ENCODE assay signal across 13 cellular contexts in the genomic region with DNA sequence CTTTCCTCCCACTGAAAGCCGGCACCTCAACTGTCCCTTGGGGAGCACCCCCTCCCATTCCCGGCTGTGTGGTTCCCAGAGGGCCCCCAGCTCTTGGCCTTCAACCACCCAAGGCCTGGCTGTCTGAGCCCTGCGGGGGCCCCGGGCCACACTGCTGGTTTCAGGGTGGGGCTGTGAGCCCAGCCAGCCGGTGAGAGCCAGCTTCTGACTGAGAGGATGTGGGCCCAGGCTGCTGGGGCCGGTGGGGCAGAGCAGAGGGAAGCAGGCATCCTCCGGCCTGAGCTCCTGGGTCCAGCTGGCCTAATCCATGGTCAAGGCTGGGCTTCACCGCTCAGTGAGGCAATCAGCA. TPM values are rescaled to one million over a fixed set of nuclear protein-coding genes. Genes with fewer than 3 reads are reported as not detected.
DNase-seq lines count a peak whose midpoint lies in the region; ATAC-seq and TF ChIP-seq lines count a peak whose summit lies in the region.
"Had no signal": no experiment of that assay in that cellular context is flagged by ENCODE, and none has a peak within 500 bp of the region (broad histone marks: within the 10 kb centered on the region; RNA-seq: fewer than 3 reads in every experiment).

No MANE protein-coding gene starts in this region.

- ATAC-seq in heart right ventricle (peak in 1 of 8 donors; percentile 1), Right ventricle myocardium superior (ENCODE audit: poor library complexity) (no peak)

- H3K9me3 ChIP-seq in heart right ventricle: no peaks in the 10 kb centered on the region
- H3K9me3 ChIP-seq: BE2C had no signal

- 80 to 82% methylated on average over 8 of the region's 8 CpGs for WGBS in heart right ventricle, 2 donors

- H3K4me1 ChIP-seq in heart right ventricle: peaks cover 24 to 55% (median 48%) of the 10 kb centered on the region in 9 donors

- H3K27ac ChIP-seq in heart right ventricle (peak overlapping the region in 8 of 10 donors; percentile 58 to 85 (median 80)), cingulate gyrus (ENCODE audit: low read depth, low read length) (peak overlapping the region; percentile 95)

- no peak overlapping the region for H3K4me3 ChIP-seq in heart right ventricle

- peaks cover 20% of the 10 kb centered on the region for H3K4me1 Mint-ChIP-seq in nephron

- no peaks in the 10 kb centered on the region for H3K9me3 Mint-ChIP-seq in nephron
- H3K9me3 Mint-ChIP-seq: nephron progenitor cell had no signal

- H3K36me3 Mint-ChIP-seq in nephron (ENCODE audit: low read depth): no peaks in the 10 kb centered on the region
- H3K36me3 Mint-ChIP-seq: activated naive CD8-positive, alpha-beta T cell had no signal

- H3K4me3 Mint-ChIP-seq in nephron: no peak overlapping the region
- H3K4me3 Mint-ChIP-seq: nephron progenitor cell had no signal

- no peaks in the 10 kb centered on the region for H3K27me3 Mint-ChIP-seq in nephron (ENCODE audit: low read depth)
- H3K27me3 Mint-ChIP-seq: activated naive CD8-positive, alpha-beta T cell had no signal

- peak overlapping the region in 2 of 3 experiments; percentile 26 to 98 for H3K27ac Mint-ChIP-seq in nephron

- intact Hi-C loops in heart right ventricle (cut with DNase I): loop anchor here in 1 of 10 donors (10.0 kb wide), 1 partner anchor 414 kb away; no protein-coding TSS in a partner anchor
- intact Hi-C loops in Right ventricle myocardium superior (cut with DNase I): no loop called here
- intact Hi-C loops in posterior vena cava (cut with DNase I): no loop called here

- DNase-seq in heart right ventricle: no peak
- no peak for DNase-seq in Right ventricle myocardium superior
- DNase-seq in posterior vena cava (ENCODE audit: low spot score): no peak
- DNase-seq in activated CD4-positive, CD25-positive, alpha-beta regulatory T cell (lab: John Stamatoyannopoulos, UW): no peak
- DNase-seq in SKM-1 treated with dmso at 0.1 percent for 144 hours (lab: John Stamatoyannopoulos, UW; ENCODE audit: unreplicated experiment): no peak
- no peak for DNase-seq in amniotic stem cell (lab: John Stamatoyannopoulos, UW)
- DNase-seq: nephron progenitor cell had no signal

- H3K27me3 ChIP-seq in heart right ventricle: no peaks in the 10 kb centered on the region
- H3K27me3 ChIP-seq: BE2C had no signal

- no peak for TF ChIP-seq CTCF in heart right ventricle (IDR thresholded peaks at IDR 0.05)
- TF ChIP-seq CTCF in nephron (IDR thresholded peaks at IDR 0.05; ENCODE audit: unreplicated experiment in 3 of 3): no peak

- peaks cover 0 to 14% (median 0%) of the 10 kb centered on the region in 9 donors for H3K36me3 ChIP-seq in heart right ventricle

RNA-seq across cellular contexts. Expression of gene LGALS3BP, which starts 0.9 kb away (rescaled TPM):
- total RNA-seq in heart right ventricle (100 to 1,000 TPM; 362 to 852 (median 568) TPM), Right ventricle myocardium superior (499 TPM), posterior vena cava (100 to 1,000 TPM; 103 to 163 TPM)
- polyA plus RNA-seq in heart right ventricle: 100 to 1,000 TPM; 196 to 268 TPM

RNA-seq across cellular contexts. Expression of gene CANT1, which starts 29.0 kb away (rescaled TPM):
- total RNA-seq in heart right ventricle (10 to 100 TPM; 19.9 to 33.4 (median 24.4) TPM), Right ventricle myocardium superior (29.8 TPM), posterior vena cava (10 to 100 TPM; 29.5 to 34.7 TPM)
- polyA plus RNA-seq in heart right ventricle: 10 to 100 TPM in 1 of 2 donors, 1 to 10 TPM in 1; 4.1 to 16.7 TPM

RNA-seq across cellular contexts. Expression of gene C1QTNF1, which starts 43.4 kb away (rescaled TPM):
- total RNA-seq in heart right ventricle: 100 to 1,000 TPM in 3 of 10 donors, 10 to 100 TPM in 7; 29.3 to 685 (median 62.8) TPM
- polyA plus RNA-seq in heart right ventricle: 100 to 1,000 TPM; 108 to 224 TPM
- 143 TPM for total RNA-seq in Right ventricle myocardium superior
- 100 to 1,000 TPM; 172 to 261 TPM for total RNA-seq in posterior vena cava
- total RNA-seq: OCI-LY7; T-helper 1 cell treated with Interleukin-12 subunit alpha and Interleukin-12 subunit beta and Interleukin-4 antibody, amounts not matched to agents 30 ng/mL and 1 ng/mL, for 36 hours had no signal

RNA-seq across cellular contexts. Expression of gene TIMP2, which starts 55.4 kb away (rescaled TPM):
- total RNA-seq in heart right ventricle (100 to 1,000 TPM in 4 of 10 donors, 10 to 100 TPM in 6; 77.5 to 118 (median 99.3) TPM), Right ventricle myocardium superior (114 TPM), posterior vena cava (100 to 1,000 TPM; 484 to 701 TPM)
- 10 to 100 TPM; 32.4 to 44.1 TPM for polyA plus RNA-seq in heart right ventricle
